In genomic region chr1:6270432-6270831, GRCh38 we compare ENCODE assay signal across 21 cellular contexts. TPM values are rescaled to one million over a fixed set of nuclear protein-coding genes. Genes with fewer than 3 reads are reported as not detected.
A peak's percentile ranks its signal among the peaks of the same experiment; 100 is the strongest.
DNase-seq lines count a peak whose midpoint lies in the region; ATAC-seq and TF ChIP-seq lines count a peak whose summit lies in the region.
"Had no signal": no experiment of that assay in that cellular context is flagged by ENCODE, and none has a peak within 500 bp of the region (broad histone marks: within the 10 kb centered on the region; RNA-seq: fewer than 3 reads in every experiment).

No MANE protein-coding gene starts in this region.

- H3K36me3 ChIP-seq in tibial nerve: no peaks in the 10 kb centered on the region
- H3K36me3 ChIP-seq: breast epithelium, right atrium auricular region, tibial artery had no signal

- TF ChIP-seq EP300 in tibial nerve (IDR thresholded peaks at IDR 0.05): no peak

- peak overlapping the region; percentile 65 for H3K4me3 Mint-ChIP-seq in glutamatergic neuron (ENCODE audit: unreplicated experiment)
- H3K4me3 Mint-ChIP-seq: activated T-helper 17 cell treated with anti-CD3 and anti-CD28 coated beads, Interleukin-2, amount 50 U/mL, for 72 hours; CD8-positive, alpha-beta T cell; stimulated activated effector memory CD8-positive, alpha-beta T cell treated with anti-CD3 and anti-CD28 coated beads, Interleukin-12 subunit alpha, Interleukin-12 subunit beta, amount 100 ng/mL, for 72 hours had no signal

- TF ChIP-seq POLR2A in tibial nerve (IDR thresholded peaks at IDR 0.05): no peak

- DNase-seq in NCI-H2081 (lab: John Stamatoyannopoulos, UW): peak; percentile 40 to 59
- no peak for DNase-seq in NCI-H2081 treated with DMSO at 0.1 percent for 48 hours (lab: John Stamatoyannopoulos, UW)
- DNase-seq in NCI-H510A (lab: John Stamatoyannopoulos, UW): peak; percentile 75
- no peak for DNase-seq in glutamatergic neuron
- no peak for DNase-seq in tibial nerve (ENCODE audit: low spot score in 2 of 2)
- no peak for DNase-seq in HEK293T (ENCODE audit: extremely low spot score)
- DNase-seq: activated CD4-positive, alpha-beta T cell treated with anti-CD3 and anti-CD28 coated beads for 1 hour; CD8-positive, alpha-beta T cell; dermis blood vessel endothelial cell; foreskin melanocyte; NCI-H1105; occipital lobe; tibial artery had no signal

- H3K27me3 ChIP-seq in tibial nerve: no peaks in the 10 kb centered on the region
- H3K27me3 ChIP-seq: breast epithelium, right atrium auricular region, tibial artery had no signal

- TF ChIP-seq CTCF in glutamatergic neuron (IDR thresholded peaks at IDR 0.05; ENCODE audit: partially characterized antibody, unreplicated experiment): no peak
- no peak for TF ChIP-seq CTCF in tibial nerve (IDR thresholded peaks at IDR 0.05)

- H3K4me1 Mint-ChIP-seq in glutamatergic neuron (ENCODE audit: low read depth, unreplicated experiment): peaks cover 65% of the 10 kb centered on the region
- H3K4me1 Mint-ChIP-seq: activated T-helper 17 cell treated with anti-CD3 and anti-CD28 coated beads, Interleukin-2, amount 50 U/mL, for 72 hours; stimulated activated effector memory CD8-positive, alpha-beta T cell treated with anti-CD3 and anti-CD28 coated beads, Interleukin-12 subunit alpha, Interleukin-12 subunit beta, amount 100 ng/mL, for 72 hours had no signal

- peak overlapping the region in 3 of 4 donors; percentile 66 to 87 (median 74) for H3K27ac ChIP-seq in tibial nerve
- H3K27ac ChIP-seq: breast epithelium, right atrium auricular region, tibial artery had no signal

- H3K4me3 ChIP-seq in tibial nerve: no peak overlapping the region
- H3K4me3 ChIP-seq: breast epithelium, right atrium auricular region, tibial artery had no signal

- H3K27me3 Mint-ChIP-seq in glutamatergic neuron (ENCODE audit: unreplicated experiment): peaks cover 11% of the 10 kb centered on the region
- H3K27me3 Mint-ChIP-seq: activated T-helper 17 cell treated with anti-CD3 and anti-CD28 coated beads, Interleukin-2, amount 50 U/mL, for 72 hours had no signal

- peaks cover 0 to 50% (median 30%) of the 10 kb centered on the region in 4 donors for H3K4me1 ChIP-seq in tibial nerve
- H3K4me1 ChIP-seq: breast epithelium, right atrium auricular region had no signal

- H3K9me3 ChIP-seq in tibial nerve: no peaks in the 10 kb centered on the region
- H3K9me3 ChIP-seq: breast epithelium, right atrium auricular region, tibial artery had no signal

- 53 to 66% methylated on average over 3 to 7 of the region's 7 CpGs for WGBS in tibial nerve, 2 donors

- ATAC-seq in GM19351 (IDR thresholded peaks at IDR 0.05; ENCODE audit: unreplicated experiment): no peak
- no peak for ATAC-seq in GM21619 (IDR thresholded peaks at IDR 0.05; ENCODE audit: unreplicated experiment)
- ATAC-seq: activated T-helper 17 cell treated with anti-CD3 and anti-CD28 coated beads, Interleukin-2, amount 50 U/mL, for 72 hours; CD8-positive, alpha-beta T cell; stimulated activated effector memory CD8-positive, alpha-beta T cell treated with anti-CD3 and anti-CD28 coated beads, Interleukin-12 subunit alpha, Interleukin-12 subunit beta, amount 100 ng/mL, for 72 hours had no signal

- no peaks in the 10 kb centered on the region for H3K36me3 Mint-ChIP-seq in glutamatergic neuron (ENCODE audit: unreplicated experiment)
- H3K36me3 Mint-ChIP-seq: CD8-positive, alpha-beta T cell; stimulated activated effector memory CD8-positive, alpha-beta T cell treated with anti-CD3 and anti-CD28 coated beads, Interleukin-12 subunit alpha, Interleukin-12 subunit beta, amount 100 ng/mL, for 72 hours had no signal

- H3K27ac Mint-ChIP-seq in glutamatergic neuron (ENCODE audit: unreplicated experiment): peak overlapping the region; percentile 97
- H3K27ac Mint-ChIP-seq: activated T-helper 17 cell treated with anti-CD3 and anti-CD28 coated beads, Interleukin-2, amount 50 U/mL, for 72 hours; CD8-positive, alpha-beta T cell; stimulated activated effector memory CD8-positive, alpha-beta T cell treated with anti-CD3 and anti-CD28 coated beads, Interleukin-12 subunit alpha, Interleukin-12 subunit beta, amount 100 ng/mL, for 72 hours had no signal

- H3K9me3 Mint-ChIP-seq in glutamatergic neuron (ENCODE audit: unreplicated experiment): peaks cover 11% of the 10 kb centered on the region
- H3K9me3 Mint-ChIP-seq: activated T-helper 17 cell treated with anti-CD3 and anti-CD28 coated beads, Interleukin-2, amount 50 U/mL, for 72 hours; CD8-positive, alpha-beta T cell; stimulated activated effector memory CD8-positive, alpha-beta T cell treated with anti-CD3 and anti-CD28 coated beads, Interleukin-12 subunit alpha, Interleukin-12 subunit beta, amount 100 ng/mL, for 72 hours had no signal

- POLR2A ChIA-PET in HEK293T (lab: Yijun Ruan, JAX): no interaction called here

- CTCF ChIA-PET in HEK293T (lab: Yijun Ruan, JAX): interaction anchor here (0.6 to 3.1 kb wide), 3 partner anchors 12 to 65 kb away, joined by 3 to 12 read pairs (median 3); no protein-coding TSS in a partner anchor

TF ChIP-seq in HEK293T, 16 proteins besides CTCF, POLR2A, EP300 and RAD21:
- no peak for TF ChIP-seq SP1 (IDR thresholded peaks at IDR 0.05)
- TF ChIP-seq PKNOX1 (IDR thresholded peaks at IDR 0.05): no peak
- no peak for TF ChIP-seq BHLHE40 (IDR thresholded peaks at IDR 0.05; ENCODE audit: borderline replicate concordance)
- TF ChIP-seq ELF4 (IDR thresholded peaks at IDR 0.05): no peak

RNA-seq across cellular contexts. Expression of gene GPR153, which starts 9.5 kb away (rescaled TPM):
- 174 TPM for total RNA-seq in glutamatergic neuron (ENCODE audit: unreplicated experiment)
- 10 to 100 TPM; 10.3 to 12.7 (median 11.3) TPM for total RNA-seq in tibial nerve

RNA-seq across cellular contexts. Expression of gene HES3, which starts 26.5 kb away (rescaled TPM):
- total RNA-seq in glutamatergic neuron (ENCODE audit: unreplicated experiment): 0.66 TPM
- total RNA-seq in tibial nerve: not detected
- total RNA-seq: activated T-helper 17 cell treated with anti-CD3 and anti-CD28 coated beads, Interleukin-2, amount 50 U/mL, for 72 hours; breast epithelium; CD8-positive, alpha-beta T cell; dermis blood vessel endothelial cell; epithelial cell of proximal tubule; G401; occipital lobe; right atrium auricular region had no signal

RNA-seq across cellular contexts. Expression of gene ICMT, which starts 34.7 kb away (rescaled TPM):
- total RNA-seq in glutamatergic neuron (ENCODE audit: unreplicated experiment): 55.5 TPM
- total RNA-seq in tibial nerve: 10 to 100 TPM; 49.0 to 53.2 (median 51.4) TPM

Comparison
In these comparisons a context has a peak if more than half of its experiments do, and no peak if none do; other contexts are left out.
1. DNase-seq: peak in NCI-H2081 (2 of 2) and NCI-H510A (single experiment); none in NCI-H2081 treated with DMSO at 0.1 percent for 48 hours (single experiment), glutamatergic neuron (single experiment), tibial nerve (0 of 2) and HEK293T (single experiment).
2. RNA of gene GPR153, which starts 9.5 kb away (total RNA-seq): 174 TPM in glutamatergic neuron (single experiment); 10.3 to 12.7 TPM in tibial nerve; every median in the first group is over 10 times any median in the second.